Comparison of ENCODE assay signal across 8 cellular contexts in genomic region chr18:55781481-55781957, GRCh38.
DNase-seq lines count a peak whose midpoint lies in the region; ATAC-seq, FAIRE-seq and TF ChIP-seq lines count a peak whose summit lies in the region.

No MANE protein-coding gene starts in this region.

- TF ChIP-seq CTCF in GM06990 (IDR thresholded peaks at IDR 0.05; ENCODE audit: insufficient read depth, low read length, poor library complexity, severe bottlenecking): peak; percentile 30
- TF ChIP-seq CTCF in kidney (IDR thresholded peaks at IDR 0.05; ENCODE audit: borderline replicate concordance, extremely low read depth, insufficient read depth): peak; percentile 37
- peak in 4 of 5 experiments; percentile 29 to 43 (median 31) for TF ChIP-seq CTCF in transverse colon (IDR thresholded peaks at IDR 0.05)

- no peak for TF ChIP-seq POLR2A in transverse colon (IDR thresholded peaks at IDR 0.05)

- H3K27me3 ChIP-seq in GM06990 (replicated peaks; ENCODE audit: control insufficient read depth, insufficient read depth, low read length) (peaks cover 5% of the 10 kb centered on the region), transverse colon (peaks cover 12% of the 10 kb centered on the region)

- H3K4me1 ChIP-seq in kidney (ENCODE audit: control insufficient read depth in 1 of 2, insufficient read depth in 1 of 2, low read depth in 1 of 2, low read length in 2 of 2): peaks cover 0 to 2% of the 10 kb centered on the region in 2 donors
- H3K4me1 ChIP-seq in transverse colon: peaks cover 0 to 7% (median 0%) of the 10 kb centered on the region in 4 donors

- DNase-seq in GM06990 (ENCODE audit: extremely low read depth, insufficient read length) (no peak), NCI-H2107 treated with DMSO at 0.1 percent for 48 hours (lab: John Stamatoyannopoulos, UW; ENCODE audit: unreplicated experiment) (peak; percentile 89), caudate nucleus (lab: John Stamatoyannopoulos, UW) (peak in 51 of 61 donors; percentile 3 to 71 (median 30)), kidney (no peak), transverse colon (peak; percentile 10)
- no peak for DNase-seq in stimulated activated naive CD4-positive, alpha-beta T cell (lab: John Stamatoyannopoulos, UW)
- no peak for DNase-seq in activated naive CD4-positive, alpha-beta T cell (lab: John Stamatoyannopoulos, UW)

- no peak for TF ChIP-seq EP300 in transverse colon (IDR thresholded peaks at IDR 0.05; ENCODE audit: low read depth)

- H3K4me3 ChIP-seq in GM06990 (replicated peaks; ENCODE audit: low read depth, low read length): no peak overlapping the region
- H3K4me3 ChIP-seq in kidney (ENCODE audit: low read length in 2 of 2): no peak overlapping the region
- H3K4me3 ChIP-seq in transverse colon: no peak overlapping the region

- WGBS in transverse colon (ENCODE audit: low coverage in 1 of 2), 2 donors: 48 to 59% methylated on average over 5 to 6 of the region's 6 CpGs

- intact Hi-C loops in kidney (cut with DNase I): no loop called here
- intact Hi-C loops in transverse colon (cut with DNase I; ENCODE audit: low total_unique reads): loop anchor here (5.0 kb wide), 2 partner anchors 369 to 549 kb away; no protein-coding TSS in a partner anchor

- H3K27ac ChIP-seq in caudate nucleus (ENCODE audit: low read depth, low read length) (peak overlapping the region; percentile 71), kidney (ENCODE audit: low read depth in 2 of 2, low read length in 2 of 2) (no peak overlapping the region), transverse colon (no peak overlapping the region)

- H3K9ac ChIP-seq in kidney (ENCODE audit: low read length in 2 of 2): no peak overlapping the region

- no peak for FAIRE-seq in kidney (lab: Jason Lieb, UNC)

- H3K9me3 ChIP-seq in kidney (ENCODE audit: control insufficient read depth in 1 of 2, low read length in 2 of 2) (no peaks in the 10 kb centered on the region), transverse colon (no peaks in the 10 kb centered on the region)

- in situ Hi-C loops in transverse colon (cut with MboI; ENCODE audit: low pct_ligation_motif_present in 1 of 4, low pct_unique_long_range_greater_than_20kb in 1 of 4, low sequenced_read_pairs in 3 of 4): loop anchor here in 3 of 4 donors (10.0 to 25.0 kb wide), 3 partner anchors 369 to 547 kb away; no protein-coding TSS in a partner anchor

- no peak for ATAC-seq in GM18909 (IDR thresholded peaks at IDR 0.05; ENCODE audit: poor library complexity, unreplicated experiment)

- H3K36me3 ChIP-seq in GM06990 (ENCODE audit: control insufficient read depth, insufficient read depth, low read length): no peaks in the 10 kb centered on the region
- H3K36me3 ChIP-seq in kidney (ENCODE audit: control insufficient read depth in 1 of 2, insufficient read depth in 2 of 2, low read length in 2 of 2): no peaks in the 10 kb centered on the region
- H3K36me3 ChIP-seq in transverse colon: no peaks in the 10 kb centered on the region

Comparison
In these comparisons a context has a peak if more than half of its experiments do, and no peak if none do; other contexts are left out.
1. DNase-seq: peak in NCI-H2107 treated with DMSO at 0.1 percent for 48 hours (single experiment), caudate nucleus (51 of 61) and transverse colon (single experiment); none in GM06990 (single experiment), kidney (single experiment), stimulated activated naive CD4-positive, alpha-beta T cell (0 of 6) and activated naive CD4-positive, alpha-beta T cell (0 of 4).
2. Peak in every context shown above with its lines, with median percentiles within 50 percentile points of each other: CTCF ChIP-seq.